Comparison of ENCODE assay signal across 1 cellular context in the genomic region with DNA sequence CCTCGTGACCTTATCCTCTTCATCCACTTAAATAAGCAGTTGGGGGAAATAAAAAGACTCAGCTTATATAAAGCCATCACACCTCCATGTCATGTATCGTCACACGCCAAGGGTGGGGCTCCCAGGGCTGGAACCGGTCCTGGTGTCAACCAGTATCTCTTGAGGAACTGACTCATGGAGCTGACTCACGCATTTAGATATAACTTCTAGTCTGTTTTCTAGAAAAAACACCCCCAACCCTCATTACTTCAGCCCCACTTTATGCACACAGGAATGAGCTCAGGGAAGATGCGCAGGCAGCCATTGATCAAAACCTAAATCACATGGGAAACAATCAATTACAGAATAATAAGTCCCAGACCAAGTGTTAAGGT.
TF ChIP-seq lines count a peak whose summit lies in the region.

No MANE protein-coding gene starts in this region.

TF ChIP-seq in K562, 482 proteins besides CTCF, POLR2A, EP300 and RAD21 (continued from another document and continues in another):
- TF ChIP-seq, protein P1, sequence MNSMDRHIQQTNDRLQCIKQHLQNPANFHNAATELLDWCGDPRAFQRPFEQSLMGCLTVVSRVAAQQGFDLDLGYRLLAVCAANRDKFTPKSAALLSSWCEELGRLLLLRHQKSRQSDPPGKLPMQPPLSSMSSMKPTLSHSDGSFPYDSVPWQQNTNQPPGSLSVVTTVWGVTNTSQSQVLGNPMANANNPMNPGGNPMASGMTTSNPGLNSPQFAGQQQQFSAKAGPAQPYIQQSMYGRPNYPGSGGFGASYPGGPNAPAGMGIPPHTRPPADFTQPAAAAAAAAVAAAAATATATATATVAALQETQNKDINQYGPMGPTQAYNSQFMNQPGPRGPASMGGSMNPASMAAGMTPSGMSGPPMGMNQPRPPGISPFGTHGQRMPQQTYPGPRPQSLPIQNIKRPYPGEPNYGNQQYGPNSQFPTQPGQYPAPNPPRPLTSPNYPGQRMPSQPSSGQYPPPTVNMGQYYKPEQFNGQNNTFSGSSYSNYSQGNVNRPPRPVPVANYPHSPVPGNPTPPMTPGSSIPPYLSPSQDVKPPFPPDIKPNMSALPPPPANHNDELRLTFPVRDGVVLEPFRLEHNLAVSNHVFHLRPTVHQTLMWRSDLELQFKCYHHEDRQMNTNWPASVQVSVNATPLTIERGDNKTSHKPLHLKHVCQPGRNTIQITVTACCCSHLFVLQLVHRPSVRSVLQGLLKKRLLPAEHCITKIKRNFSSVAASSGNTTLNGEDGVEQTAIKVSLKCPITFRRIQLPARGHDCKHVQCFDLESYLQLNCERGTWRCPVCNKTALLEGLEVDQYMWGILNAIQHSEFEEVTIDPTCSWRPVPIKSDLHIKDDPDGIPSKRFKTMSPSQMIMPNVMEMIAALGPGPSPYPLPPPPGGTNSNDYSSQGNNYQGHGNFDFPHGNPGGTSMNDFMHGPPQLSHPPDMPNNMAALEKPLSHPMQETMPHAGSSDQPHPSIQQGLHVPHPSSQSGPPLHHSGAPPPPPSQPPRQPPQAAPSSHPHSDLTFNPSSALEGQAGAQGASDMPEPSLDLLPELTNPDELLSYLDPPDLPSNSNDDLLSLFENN (IDR thresholded peaks at IDR 0.05; ENCODE audit: low read depth in 2 of 2, low read length in 2 of 2), result no peak
- no peak for TF ChIP-seq SETDB1 (IDR thresholded peaks at IDR 0.05; ENCODE audit: low read length)
- TF ChIP-seq MAFK (IDR thresholded peaks at IDR 0.05; ENCODE audit: low read length), result peak; percentile 50; the same call in 1 of the 2 replicates
- TF ChIP-seq, protein P2, sequence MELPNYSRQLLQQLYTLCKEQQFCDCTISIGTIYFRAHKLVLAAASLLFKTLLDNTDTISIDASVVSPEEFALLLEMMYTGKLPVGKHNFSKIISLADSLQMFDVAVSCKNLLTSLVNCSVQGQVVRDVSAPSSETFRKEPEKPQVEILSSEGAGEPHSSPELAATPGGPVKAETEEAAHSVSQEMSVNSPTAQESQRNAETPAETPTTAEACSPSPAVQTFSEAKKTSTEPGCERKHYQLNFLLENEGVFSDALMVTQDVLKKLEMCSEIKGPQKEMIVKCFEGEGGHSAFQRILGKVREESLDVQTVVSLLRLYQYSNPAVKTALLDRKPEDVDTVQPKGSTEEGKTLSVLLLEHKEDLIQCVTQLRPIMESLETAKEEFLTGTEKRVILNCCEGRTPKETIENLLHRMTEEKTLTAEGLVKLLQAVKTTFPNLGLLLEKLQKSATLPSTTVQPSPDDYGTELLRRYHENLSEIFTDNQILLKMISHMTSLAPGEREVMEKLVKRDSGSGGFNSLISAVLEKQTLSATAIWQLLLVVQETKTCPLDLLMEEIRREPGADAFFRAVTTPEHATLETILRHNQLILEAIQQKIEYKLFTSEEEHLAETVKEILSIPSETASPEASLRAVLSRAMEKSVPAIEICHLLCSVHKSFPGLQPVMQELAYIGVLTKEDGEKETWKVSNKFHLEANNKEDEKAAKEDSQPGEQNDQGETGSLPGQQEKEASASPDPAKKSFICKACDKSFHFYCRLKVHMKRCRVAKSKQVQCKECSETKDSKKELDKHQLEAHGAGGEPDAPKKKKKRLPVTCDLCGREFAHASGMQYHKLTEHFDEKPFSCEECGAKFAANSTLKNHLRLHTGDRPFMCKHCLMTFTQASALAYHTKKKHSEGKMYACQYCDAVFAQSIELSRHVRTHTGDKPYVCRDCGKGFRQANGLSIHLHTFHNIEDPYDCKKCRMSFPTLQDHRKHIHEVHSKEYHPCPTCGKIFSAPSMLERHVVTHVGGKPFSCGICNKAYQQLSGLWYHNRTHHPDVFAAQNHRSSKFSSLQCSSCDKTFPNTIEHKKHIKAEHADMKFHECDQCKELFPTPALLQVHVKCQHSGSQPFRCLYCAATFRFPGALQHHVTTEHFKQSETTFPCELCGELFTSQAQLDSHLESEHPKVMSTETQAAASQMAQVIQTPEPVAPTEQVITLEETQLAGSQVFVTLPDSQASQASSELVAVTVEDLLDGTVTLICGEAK (IDR thresholded peaks at IDR 0.05), result no peak
- TF ChIP-seq, protein P2 (CRISPR knock-in tag; IDR thresholded peaks at IDR 0.05), result no peak
- TF ChIP-seq CCNT2 (IDR thresholded peaks at IDR 0.05; ENCODE audit: borderline replicate concordance, extremely low read depth, insufficient read length, low read depth, low read length), result no peak
- no peak for TF ChIP-seq KDM1A (IDR thresholded peaks at IDR 0.05)
- TF ChIP-seq YY1 (IDR thresholded peaks at IDR 0.05; ENCODE audit: borderline replicate concordance in 1 of 3, control insufficient read depth in 1 of 3, extremely low read depth in 1 of 3, insufficient read depth in 3 of 3, insufficient read length in 1 of 3, insufficient replicate concordance in 2 of 3, low read depth in 1 of 3, low read length in 2 of 3), result peak in 1 of 3 experiments; percentile 45
- no peak for TF ChIP-seq RBM17 (IDR thresholded peaks at IDR 0.05; ENCODE audit: borderline replicate concordance, low read depth, low read length)
- peak; percentile 41 for TF ChIP-seq FOS (IDR thresholded peaks at IDR 0.05; ENCODE audit: extremely low read depth, insufficient read length)
- no peak for TF ChIP-seq NUFIP1 (IDR thresholded peaks at IDR 0.05; ENCODE audit: partially characterized antibody)
- TF ChIP-seq, protein P3, sequence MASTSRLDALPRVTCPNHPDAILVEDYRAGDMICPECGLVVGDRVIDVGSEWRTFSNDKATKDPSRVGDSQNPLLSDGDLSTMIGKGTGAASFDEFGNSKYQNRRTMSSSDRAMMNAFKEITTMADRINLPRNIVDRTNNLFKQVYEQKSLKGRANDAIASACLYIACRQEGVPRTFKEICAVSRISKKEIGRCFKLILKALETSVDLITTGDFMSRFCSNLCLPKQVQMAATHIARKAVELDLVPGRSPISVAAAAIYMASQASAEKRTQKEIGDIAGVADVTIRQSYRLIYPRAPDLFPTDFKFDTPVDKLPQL (IDR thresholded peaks at IDR 0.05; ENCODE audit: extremely low read depth, insufficient read length), result no peak
- no peak for TF ChIP-seq GATAD2B (IDR thresholded peaks at IDR 0.05; ENCODE audit: borderline replicate concordance)
- no peak for TF ChIP-seq IRF1 (CRISPR knock-in tag; IDR thresholded peaks at IDR 0.05; ENCODE audit: borderline replicate concordance)
- 0 out of 4 replicates have a peak, but pooled peaks of 1 of the 2 experiments have one; percentile 33 for TF ChIP-seq TBL1XR1 (IDR thresholded peaks at IDR 0.05; ENCODE audit: low read length in 2 of 2)
- TF ChIP-seq DDX20 (tag; IDR thresholded peaks at IDR 0.05; ENCODE audit: low read depth), result no peak
- TF ChIP-seq HDGF (IDR thresholded peaks at IDR 0.05), result no peak
- 0 out of 2 replicates have a peak, but pooled peaks have one; percentile 39 for TF ChIP-seq ATF6 (CRISPR knock-in tag; IDR thresholded peaks at IDR 0.05)
- TF ChIP-seq FOSL1 (tag; conservative IDR thresholded peaks at IDR 0.05), result peak; percentile 99
- TF ChIP-seq SMARCE1 (IDR thresholded peaks at IDR 0.05), result peak; percentile 78; the same call in 1 of the 2 replicates
- TF ChIP-seq ZNF12 (CRISPR knock-in tag; IDR thresholded peaks at IDR 0.05), result 0 out of 2 replicates have a peak, but pooled peaks have one; percentile 28
- TF ChIP-seq ETV5 (CRISPR knock-in tag; IDR thresholded peaks at IDR 0.05; ENCODE audit: low read depth), result 0 out of 2 replicates have a peak, but pooled peaks have one; percentile 57
- peak; percentile 86 for TF ChIP-seq JUN (IDR thresholded peaks at IDR 0.05; ENCODE audit: borderline replicate concordance, low read depth, low read length)
- TF ChIP-seq JUN (CRISPR knock-in tag; IDR thresholded peaks at IDR 0.05; ENCODE audit: borderline replicate concordance), result no peak
- TF ChIP-seq THRB (CRISPR knock-in tag; conservative IDR thresholded peaks at IDR 0.05), result no peak
- TF ChIP-seq TOE1 (IDR thresholded peaks at IDR 0.05; ENCODE audit: borderline replicate concordance), result no peak
- no peak for TF ChIP-seq TOE1 (CRISPR knock-in tag; IDR thresholded peaks at IDR 0.05; ENCODE audit: borderline replicate concordance, low read depth)
- 0 out of 2 replicates have a peak, but pooled peaks have one; percentile 46 for TF ChIP-seq SMARCC2 (IDR thresholded peaks at IDR 0.05; ENCODE audit: low read depth)
- peak; percentile 83 for TF ChIP-seq DPF2 (IDR thresholded peaks at IDR 0.05)
- TF ChIP-seq JUND (IDR thresholded peaks at IDR 0.05; ENCODE audit: borderline replicate concordance, low read depth, low read length), result peak; percentile 90
- peak; percentile 87; the same call in 2 of the 3 replicates for TF ChIP-seq JUND (tag; IDR thresholded peaks at IDR 0.05; ENCODE audit: borderline replicate concordance, low read depth, low read length)
- peak; percentile 89 for TF ChIP-seq ATF3 (IDR thresholded peaks at IDR 0.05)
- peak; percentile 69; the same call in 1 of the 2 replicates for TF ChIP-seq ATF3 (CRISPR knock-in tag; conservative IDR thresholded peaks at IDR 0.05)
- TF ChIP-seq PURB (CRISPR knock-in tag; IDR thresholded peaks at IDR 0.05; ENCODE audit: low read depth), result no peak
- no peak for TF ChIP-seq HDAC2 (IDR thresholded peaks at IDR 0.05)
- no peak for TF ChIP-seq ZBED1 (IDR thresholded peaks at IDR 0.05)
- TF ChIP-seq ZBTB7A (IDR thresholded peaks at IDR 0.05; ENCODE audit: borderline replicate concordance, control insufficient read depth, low read depth, low read length), result 0 out of 2 replicates have a peak, but pooled peaks have one; percentile 18
- TF ChIP-seq ZNF561 (CRISPR knock-in tag; conservative IDR thresholded peaks at IDR 0.05), result no peak
- no peak for TF ChIP-seq ZNF395 (CRISPR knock-in tag; IDR thresholded peaks at IDR 0.05)
